ENCODE assay signal across 9 cellular contexts in the genomic region with DNA sequence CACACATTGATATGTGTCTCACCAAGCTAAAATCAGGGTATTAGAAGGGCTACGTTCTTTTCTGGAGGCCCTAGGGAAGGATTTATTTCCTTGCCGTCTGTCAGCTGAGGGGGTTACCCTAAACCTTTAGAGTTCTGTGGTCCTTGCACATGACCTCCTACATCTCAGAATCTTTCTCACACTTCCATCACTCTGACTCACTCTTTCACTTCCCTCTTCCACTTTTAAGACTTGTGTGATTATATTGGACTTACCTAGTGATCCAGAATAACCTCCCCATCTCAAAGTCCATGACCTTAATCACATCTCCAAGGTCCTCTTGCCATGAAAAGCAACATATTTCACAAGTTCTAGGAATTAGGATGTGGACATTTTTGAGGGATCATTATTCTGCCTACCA. TPM values are rescaled to one million over a fixed set of nuclear protein-coding genes. Genes with fewer than 3 reads are reported as not detected.
DNase-seq lines count a peak whose midpoint lies in the region; ATAC-seq and TF ChIP-seq lines count a peak whose summit lies in the region.
"Had no signal": no experiment of that assay in that cellular context is flagged by ENCODE, and none has a peak within 500 bp of the region (broad histone marks: within the 10 kb centered on the region; RNA-seq: fewer than 3 reads in every experiment).

No MANE protein-coding gene starts in this region.

- no peak for TF ChIP-seq CTCF in GM10248 (IDR thresholded peaks at IDR 0.05; ENCODE audit: control extremely low read depth, extremely low read depth, low read depth, missing control alignments)

- in situ Hi-C loops in G401 (cut with HindIII; ENCODE audit: low sequenced_read_pairs): no loop called here

- POLR2A ChIA-PET in GM10248 (lab: Yijun Ruan, JAX): interaction anchor here (0.6 kb wide), 1 partner anchor 23 kb away, joined by 4 read pairs; no protein-coding TSS in a partner anchor

- DNase-seq in GM10248 (ENCODE audit: extremely low spot score): peak; percentile 54
- DNase-seq in 8988T: no peak
- DNase-seq in DMS53 (lab: John Stamatoyannopoulos, UW): no peak
- DNase-seq in NCI-H526 (lab: John Stamatoyannopoulos, UW): no peak
- no peak for DNase-seq in G401 (ENCODE audit: low spot score)
- DNase-seq: T1000 had no signal

- CTCF ChIA-PET in GM10248 (lab: Yijun Ruan, JAX): no interaction called here

- ATAC-seq in GM19351 (IDR thresholded peaks at IDR 0.05; ENCODE audit: unreplicated experiment): peak; percentile 99
- peak; percentile 98 for ATAC-seq in HG02870 (IDR thresholded peaks at IDR 0.05; ENCODE audit: unreplicated experiment)
- ATAC-seq in HG03575 (IDR thresholded peaks at IDR 0.05; ENCODE audit: extremely low read depth, insufficient number of reproducible peaks, low FRiP score, unreplicated experiment): peak; percentile 95

RNA-seq across cellular contexts. Expression of gene FUNDC1, which starts 53.6 kb away (rescaled TPM):
- total RNA-seq in G401 (2014; rRNA removed; shearing (Covaris generic)): 20.6 and 25.1 TPM in 2 replicates
